15 cellular contexts compared by ENCODE assay signal in genomic region chr18:73556904-73557303, GRCh38.
"Had no signal": no experiment of that assay in that cellular context is flagged by ENCODE, and none has a peak within 500 bp of the region (broad histone marks: within the 10 kb centered on the region; RNA-seq: fewer than 3 reads in every experiment).

No MANE protein-coding gene starts in this region.

- H3K4me1 Mint-ChIP-seq: immature natural killer cell; naive thymus-derived CD8-positive, alpha-beta T cell had no signal

- DNase-seq: colonic mucosa; dermis blood vessel endothelial cell; erythroblast; immature natural killer cell; mucosa of descending colon; naive thymus-derived CD8-positive, alpha-beta T cell; psoas muscle; retina; sigmoid colon; stimulated activated CD4-positive, alpha-beta T cell treated with anti-CD3 and anti-CD28 coated beads, Interleukin-2, amount 100 ng/mL, for 24 hours; stimulated activated CD4-positive, alpha-beta T cell treated with anti-CD3 and anti-CD28 coated beads, Interleukin-4, amount 100 ng/mL, for 4 hours; stimulated activated naive CD4-positive, alpha-beta T cell treated with Interleukin-2 at 50 U/mL for 16 hours had no signal

- H3K4me3 ChIP-seq: colonic mucosa, mucosa of descending colon, psoas muscle, sigmoid colon, skin epidermis had no signal

- H3K4me1 ChIP-seq: foreskin keratinocyte, psoas muscle, sigmoid colon had no signal

- H3K36me3 ChIP-seq: colonic mucosa, sigmoid colon had no signal

- H3K27me3 ChIP-seq: colonic mucosa, foreskin keratinocyte, sigmoid colon had no signal

- H3K27ac Mint-ChIP-seq: immature natural killer cell; naive thymus-derived CD8-positive, alpha-beta T cell; type B pancreatic cell had no signal

- H3K9me3 Mint-ChIP-seq: type B pancreatic cell had no signal

- ATAC-seq: foreskin keratinocyte; mucosa of descending colon; naive thymus-derived CD8-positive, alpha-beta T cell; psoas muscle had no signal

- H3K4me3 Mint-ChIP-seq: immature natural killer cell; naive thymus-derived CD8-positive, alpha-beta T cell; type B pancreatic cell had no signal

- H3K9me3 ChIP-seq: colonic mucosa, mucosa of descending colon, psoas muscle had no signal

- H3K27me3 Mint-ChIP-seq: naive thymus-derived CD8-positive, alpha-beta T cell; type B pancreatic cell had no signal

- H3K36me3 Mint-ChIP-seq: immature natural killer cell; naive thymus-derived CD8-positive, alpha-beta T cell; type B pancreatic cell had no signal

- H3K27ac ChIP-seq: colonic mucosa, foreskin keratinocyte, psoas muscle, sigmoid colon, skin epidermis had no signal
